In the genomic region with DNA sequence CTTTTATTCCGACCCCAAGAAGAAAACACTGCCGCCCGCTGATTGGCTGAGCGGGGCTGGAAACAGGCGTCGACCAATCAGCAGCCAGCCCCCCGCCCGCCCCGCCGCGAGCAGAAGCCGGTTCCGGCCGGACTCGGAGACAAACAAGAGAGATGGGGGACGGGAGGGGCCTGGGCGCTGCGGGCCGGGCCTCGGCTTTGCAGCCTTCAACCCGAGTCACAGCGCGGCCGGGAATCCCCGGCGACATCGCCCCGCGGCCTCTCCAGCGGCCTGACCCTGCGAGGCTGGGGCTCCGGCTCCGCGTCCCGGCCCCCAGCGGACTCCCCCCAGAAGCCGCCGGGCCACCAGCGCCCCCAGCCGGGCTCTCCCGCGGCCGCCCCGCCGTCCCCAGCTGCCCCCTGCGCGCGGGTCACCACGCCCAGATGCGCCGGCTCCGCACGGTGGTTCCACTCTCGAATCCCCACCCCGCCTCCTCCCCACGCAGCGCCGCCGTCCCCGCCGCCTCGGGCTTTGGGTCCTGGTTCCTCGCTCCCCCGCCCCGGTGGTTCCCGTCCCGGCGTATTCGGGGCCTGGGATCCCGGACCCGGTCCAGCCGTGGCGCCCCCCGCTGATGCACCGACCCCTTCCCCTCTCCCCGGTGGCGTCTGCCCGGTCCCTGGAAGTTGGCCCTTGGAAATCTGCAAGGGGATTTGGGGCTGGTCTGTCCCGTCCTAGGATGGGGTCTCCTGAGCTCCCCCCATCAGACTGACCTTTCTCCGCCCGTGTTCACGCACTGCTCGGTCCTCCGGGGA, we compare ENCODE assay signal across 8 cellular contexts. TPM values are rescaled to one million over a fixed set of nuclear protein-coding genes. Genes with fewer than 3 reads are reported as not detected.
A peak's percentile ranks its signal among the peaks of the same experiment; 100 is the strongest.
DNase-seq lines count a peak whose midpoint lies in the region; ATAC-seq lines count a peak whose summit lies in the region.

No MANE protein-coding gene starts in this region.

- peak; percentile 83 to 94 (median 86) for DNase-seq in CD8-positive, alpha-beta memory T cell
- DNase-seq in HUDEP-2 (lab: John Stamatoyannopoulos, UW; ENCODE audit: unreplicated experiment in 76 of 76) (peak in 75 of 76 experiments; percentile 58 to 96 (median 91)), NOMO-1 treated with DMSO at 0.1 percent for 48 hours (lab: John Stamatoyannopoulos, UW; ENCODE audit: unreplicated experiment) (peak; percentile 80), mesenteric fat pad (ENCODE audit: low spot score) (peak; percentile 98)
- peak; percentile 70 for DNase-seq in activated CD8-positive, alpha-beta memory T cell treated with anti-CD3 and anti-CD28 coated beads, Interleukin-2, amount 50 U/mL, for 1 hour (ENCODE audit: extremely low read depth)
- DNase-seq in stimulated activated CD8-positive, alpha-beta memory T cell treated with anti-CD3 and anti-CD28 coated beads, Interleukin-12 subunit alpha, Interleukin-12 subunit beta, amount 100 ng/mL, for 4 hours (ENCODE audit: low read depth), result peak; percentile 83

- H3K4me1 ChIP-seq in CD8-positive, alpha-beta memory T cell (ENCODE audit: insufficient read depth, low read length), result peaks cover 17% of the 10 kb centered on the region
- no peaks in the 10 kb centered on the region for H3K4me1 ChIP-seq in endocrine pancreas (ENCODE audit: control insufficient read depth, insufficient read depth, low read length)

- peak overlapping the region; percentile 69 for H3K27ac ChIP-seq in CD8-positive, alpha-beta memory T cell (ENCODE audit: low read depth, low read length)

- peak overlapping the region; percentile 91 to 97 (median 94) for H3K4me3 Mint-ChIP-seq in CD8-positive, alpha-beta memory T cell

- peak overlapping the region; percentile 75 to 94 (median 86) for H3K27ac Mint-ChIP-seq in CD8-positive, alpha-beta memory T cell

- peak; percentile 20 for ATAC-seq in GM19468 (IDR thresholded peaks at IDR 0.05; ENCODE audit: extremely low read depth, unreplicated experiment)

- peaks cover 10 to 24% (median 11%) of the 10 kb centered on the region in 3 donors for H3K4me1 Mint-ChIP-seq in CD8-positive, alpha-beta memory T cell

- H3K27me3 ChIP-seq in CD8-positive, alpha-beta memory T cell (ENCODE audit: insufficient read depth, low read length, poor library complexity, severe bottlenecking), result no peaks in the 10 kb centered on the region
- H3K27me3 ChIP-seq in endocrine pancreas (ENCODE audit: control insufficient read depth, insufficient read depth, low read length), result no peaks in the 10 kb centered on the region

- H3K4me3 ChIP-seq in CD8-positive, alpha-beta memory T cell (ENCODE audit: low read length), result peak overlapping the region; percentile 77
- H3K4me3 ChIP-seq in endocrine pancreas (ENCODE audit: control insufficient read depth, insufficient read depth, low read length), result peak overlapping the region; percentile 1

- peak overlapping the region; percentile 96 for H3K9ac ChIP-seq in endocrine pancreas (ENCODE audit: control insufficient read depth, insufficient read depth, low read length)

- peaks cover 0 to 7% (median 2%) of the 10 kb centered on the region in 3 donors for H3K36me3 Mint-ChIP-seq in CD8-positive, alpha-beta memory T cell

- POLR2A ChIA-PET in CD8-positive, alpha-beta memory T cell (lab: Charles Lee), result interaction anchor here (0.6 to 2.3 kb wide), 11 partner anchors 11 to 264 kb away, joined by 3 to 20 read pairs (median 5); a partner anchor contains a TSS

- H3K27me3 Mint-ChIP-seq in CD8-positive, alpha-beta memory T cell, result peaks cover 0 to 4% of the 10 kb centered on the region in 2 donors

- CTCF ChIA-PET in CD8-positive, alpha-beta memory T cell (lab: Charles Lee), result interaction anchor here (0.8 to 5.7 kb wide), 11 partner anchors 9 to 369 kb away, joined by 3 to 49 read pairs (median 5); a partner anchor contains a TSS

- H3K36me3 ChIP-seq in CD8-positive, alpha-beta memory T cell (ENCODE audit: insufficient read depth, low read length), result no peaks in the 10 kb centered on the region
- H3K36me3 ChIP-seq in endocrine pancreas (ENCODE audit: control insufficient read depth, insufficient read depth, low read length), result no peaks in the 10 kb centered on the region

- no peaks in the 10 kb centered on the region for H3K9me3 ChIP-seq in CD8-positive, alpha-beta memory T cell (ENCODE audit: low read length)
- H3K9me3 ChIP-seq in endocrine pancreas (ENCODE audit: control insufficient read depth, low read length), result no peaks in the 10 kb centered on the region

- peaks cover 0 to 2% (median 0%) of the 10 kb centered on the region in 5 donors for H3K9me3 Mint-ChIP-seq in CD8-positive, alpha-beta memory T cell

RNA-seq across cellular contexts. Expression of a gene that starts 0.4 kb away (rescaled TPM):
- 10 to 100 TPM in 1 of 2 experiments, 1 to 10 TPM in 1; 9.0 to 10.2 TPM for total RNA-seq in CD8-positive, alpha-beta memory T cell
- polyA plus RNA-seq in CD8-positive, alpha-beta memory T cell, result 1.6 TPM
- total RNA-seq in mesenteric fat pad, result 31.4 TPM

RNA-seq across cellular contexts. Expression of a gene that starts 16.5 kb away (rescaled TPM):
- total RNA-seq in CD8-positive, alpha-beta memory T cell, result under 1 TPM; 0.71 to 0.94 TPM
- 0.39 TPM for polyA plus RNA-seq in CD8-positive, alpha-beta memory T cell
- 25.7 TPM for total RNA-seq in mesenteric fat pad

RNA-seq across cellular contexts. Expression of a gene that starts 20.6 kb away (rescaled TPM):
- 1 to 10 TPM; 2.1 to 3.0 TPM for total RNA-seq in CD8-positive, alpha-beta memory T cell
- 3.7 TPM for polyA plus RNA-seq in CD8-positive, alpha-beta memory T cell
- total RNA-seq in mesenteric fat pad, result 31.4 TPM

RNA-seq across cellular contexts. Expression of a gene that starts 55.6 kb away (rescaled TPM):
- 100 to 1,000 TPM; 430 to 447 TPM for total RNA-seq in CD8-positive, alpha-beta memory T cell
- 209 TPM for polyA plus RNA-seq in CD8-positive, alpha-beta memory T cell
- 225 TPM for total RNA-seq in mesenteric fat pad

Comparison
In these comparisons a context has a peak if more than half of its experiments do, and no peak if none do; other contexts are left out.
1. Peak in every context shown above with its lines: DNase-seq, ATAC-seq, H3K4me3 ChIP-seq and H3K27ac ChIP-seq.
2. RNA of a gene that starts 16.5 kb away (total RNA-seq): 25.7 TPM in mesenteric fat pad (single experiment); 0.71 to 0.94 TPM in CD8-positive, alpha-beta memory T cell; every median in the first group is over 10 times any median in the second.